ENCODE assay signal across 8 cellular contexts in genomic region chr19:4791183-4792018, GRCh38. TPM values are rescaled to one million over a fixed set of nuclear protein-coding genes. Genes with fewer than 3 reads are reported as not detected.
DNase-seq lines count a peak whose midpoint lies in the region; ATAC-seq and TF ChIP-seq lines count a peak whose summit lies in the region.

TSS of gene FEM1A (plus strand) at chr19:4791734. CDS start at chr19:4791855, 121 bp downstream.

- TF ChIP-seq POLR2A in adrenal gland (IDR thresholded peaks at IDR 0.05) = peak; percentile 52 to 58
- TF ChIP-seq POLR2A in heart left ventricle (IDR thresholded peaks at IDR 0.05) = peak; percentile 7 to 71
- TF ChIP-seq POLR2A in upper lobe of left lung (IDR thresholded peaks at IDR 0.05) = peak in 3 of 4 donors; percentile 56 to 91 (median 69)

- H3K27ac ChIP-seq in adrenal gland (peak within 1 kb of the TSS; percentile 85 to 97 (median 92)), heart left ventricle (peak within 1 kb of the TSS; percentile 90 to 98 (median 95)), upper lobe of left lung (peak within 1 kb of the TSS; percentile 91 to 96 (median 94))

- peak in 2 of 4 donors; percentile 39 to 79 for TF ChIP-seq EP300 in upper lobe of left lung (IDR thresholded peaks at IDR 0.05)

- H3K36me3 ChIP-seq in adrenal gland (replicated peaks in 1 of 2) (peaks cover 0 to 19% of the 10 kb centered on the region in 2 donors), heart left ventricle (peaks cover 0 to 39% (median 35%) of the 10 kb centered on the region in 9 donors), upper lobe of left lung (peaks cover 5 to 39% (median 30%) of the 10 kb centered on the region in 4 donors)

- DNase-seq in GM13976 (ENCODE audit: low spot score) (peak; percentile 97), NCI-H146 (lab: John Stamatoyannopoulos, UW) (peak; percentile 99), T-helper 1 cell (peak; percentile 98 to 100 (median 99)), adrenal gland (peak; percentile 99 to 100 (median 100)), heart left ventricle (peak; percentile 99 to 100 (median 100)), pons (ENCODE audit: low spot score) (peak; percentile 100), upper lobe of left lung (peak; percentile 100)

- peak; percentile 96 for TF ChIP-seq CTCF in GM13976 (IDR thresholded peaks at IDR 0.05; ENCODE audit: borderline replicate concordance, control extremely low read depth, extremely low read depth, insufficient read depth, missing control alignments)
- peak; percentile 95 to 100 (median 99) for TF ChIP-seq CTCF in adrenal gland (IDR thresholded peaks at IDR 0.05)
- peak; percentile 95 to 100 (median 98) for TF ChIP-seq CTCF in heart left ventricle (IDR thresholded peaks at IDR 0.05)
- peak; percentile 97 to 99 (median 98) for TF ChIP-seq CTCF in upper lobe of left lung (IDR thresholded peaks at IDR 0.05)

- peak; percentile 91 for ATAC-seq in HG02870 (IDR thresholded peaks at IDR 0.05; ENCODE audit: unreplicated experiment)
- ATAC-seq in heart left ventricle = peak; percentile 99
- peak; percentile 99 to 100 for ATAC-seq in upper lobe of left lung (ENCODE audit: low FRiP score in 2 of 2)

- H3K27me3 ChIP-seq in adrenal gland (no peaks in the 10 kb centered on the region), heart left ventricle (no peaks in the 10 kb centered on the region), upper lobe of left lung (no peaks in the 10 kb centered on the region)

- in situ Hi-C loops in GM13976 (cut with MboI; ENCODE audit: low sequenced_read_pairs, unreplicated experiment) = no loop called here

- H3K4me1 ChIP-seq in adrenal gland (replicated peaks in 1 of 2) (peaks cover 12 to 43% of the 10 kb centered on the region in 2 donors), heart left ventricle (peaks cover 0 to 49% (median 35%) of the 10 kb centered on the region in 12 donors), upper lobe of left lung (peaks cover 19 to 42% (median 22%) of the 10 kb centered on the region in 4 donors)

- H3K4me3 ChIP-seq in adrenal gland (peak within 1 kb of the TSS; percentile 28 to 98 (median 82)), heart left ventricle (peak within 1 kb of the TSS; percentile 74 to 98 (median 94)), upper lobe of left lung (peak within 1 kb of the TSS; percentile 88 to 99 (median 94))

- no peaks in the 10 kb centered on the region for H3K9me3 ChIP-seq in adrenal gland (replicated peaks in 1 of 3)
- H3K9me3 ChIP-seq in heart left ventricle = no peaks in the 10 kb centered on the region
- H3K9me3 ChIP-seq in upper lobe of left lung = no peaks in the 10 kb centered on the region

- 0 to 1% (median 0%) methylated on average over 22 to 80 of the region's 80 CpGs for WGBS in adrenal gland, 4 donors
- 0 to 1% (median 0%) methylated on average over 46 to 80 of the region's 80 CpGs for WGBS in heart left ventricle, 4 donors
- 0% methylated on average over 28 to 43 of the region's 80 CpGs for WGBS in upper lobe of left lung, 2 donors

- intact Hi-C loops in adrenal gland (cut with DNase I) = no loop called here
- intact Hi-C loops in heart left ventricle (cut with DNase I) = loop anchor here in 9 of 10 donors (1.0 to 5.0 kb wide), 6 partner anchors 11 to 69 kb away; partner anchors contain the start of gene DPP9 (in 1 of the 9)

RNA-seq across cellular contexts. Expression of gene FEM1A, which starts in this region (rescaled TPM):
- total RNA-seq in adrenal gland (10 to 100 TPM; 11.0 to 25.8 (median 18.1) TPM), heart left ventricle (10 to 100 TPM; 30.7 to 94.0 (median 41.8) TPM), upper lobe of left lung (10 to 100 TPM; 15.6 to 22.2 (median 16.0) TPM)
- polyA plus RNA-seq in adrenal gland (1 to 10 TPM; 3.6 to 5.9 (median 4.3) TPM), heart left ventricle (10 to 100 TPM; 28.4 to 28.5 TPM)

Comparison
In these comparisons a context has a peak if more than half of its experiments do, and no peak if none do; other contexts are left out.
1. Peak in every context shown above with its lines: DNase-seq, ATAC-seq, H3K4me3 ChIP-seq and H3K27ac ChIP-seq.
2. RNA of gene FEM1A (polyA plus RNA-seq): 28.4 to 28.5 TPM in heart left ventricle; 3.6 to 5.9 TPM in adrenal gland; every median in the first group is over 4 times any median in the second.
3. intact Hi-C loops: an anchor here in heart left ventricle (1.0 to 5.0 kb wide); none called in adrenal gland.